In the genomic region with DNA sequence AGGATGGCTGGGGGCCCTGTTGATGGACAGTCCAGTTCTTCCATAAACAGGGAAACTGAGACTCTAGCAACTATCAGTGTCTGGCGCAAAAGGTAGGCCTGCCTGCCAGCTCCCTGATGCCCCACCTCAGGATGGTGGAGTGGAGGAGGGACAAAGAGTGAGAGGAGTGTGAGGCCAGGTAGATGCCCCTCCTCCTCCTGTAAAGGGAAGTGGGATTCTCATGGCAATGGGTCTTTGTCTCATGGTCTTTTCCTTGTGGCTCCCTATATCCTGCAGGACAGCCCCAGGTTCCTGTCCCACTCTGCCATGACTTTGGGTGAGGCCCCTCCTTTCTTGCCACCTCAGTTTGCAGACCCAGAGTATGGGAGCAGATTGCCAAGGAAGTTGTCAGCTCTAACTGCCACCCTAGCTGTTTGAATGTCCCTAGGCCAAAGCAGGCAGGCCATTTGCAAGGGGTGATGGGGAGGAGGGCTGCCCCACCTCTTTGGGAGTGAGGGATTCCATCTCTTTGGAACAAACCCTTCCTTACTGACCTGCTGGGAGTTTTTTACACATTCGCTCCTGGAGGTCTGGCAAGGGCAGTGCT, we compare ENCODE assay signal across 10 cellular contexts. TPM values are rescaled to one million over a fixed set of nuclear protein-coding genes. Genes with fewer than 3 reads are reported as not detected.
DNase-seq lines count a peak whose midpoint lies in the region; ATAC-seq and TF ChIP-seq lines count a peak whose summit lies in the region.
"Had no signal": no experiment of that assay in that cellular context is flagged by ENCODE, and none has a peak within 500 bp of the region (broad histone marks: within the 10 kb centered on the region; RNA-seq: fewer than 3 reads in every experiment).

No MANE protein-coding gene starts in this region.

- ATAC-seq in GM19023 (IDR thresholded peaks at IDR 0.05; ENCODE audit: unreplicated experiment) (peak; percentile 13), GM21786 (IDR thresholded peaks at IDR 0.05; ENCODE audit: unreplicated experiment) (peak; percentile 12)

- H3F3A ChIP-seq in PC-9 (ENCODE audit: insufficient read depth, low read depth) = no peaks in the 10 kb centered on the region

- intact Hi-C loops in PC-9 (cut with micrococcal nuclease; ENCODE audit: unreplicated experiment) = no loop called here

- peak overlapping the region; percentile 33 for H3K4me2 ChIP-seq in PC-9
- H3K4me2 ChIP-seq in osteoblast (ENCODE audit: insufficient read depth, low read length) = no peak overlapping the region
- H3K4me2 ChIP-seq: smooth muscle cell had no signal

- H3K79me2 ChIP-seq in PC-9 (ENCODE audit: low read depth) (no peaks in the 10 kb centered on the region), osteoblast (ENCODE audit: insufficient read depth, low read length) (no peaks in the 10 kb centered on the region)

- H3K4me1 ChIP-seq in PC-9 (replicated peaks; ENCODE audit: insufficient read depth) (peaks cover 22% of the 10 kb centered on the region), osteoblast (ENCODE audit: insufficient read depth, low read length) (peaks cover 21% of the 10 kb centered on the region)

- TF ChIP-seq CTCF in PC-9 (conservative IDR thresholded peaks at IDR 0.05) = no peak
- TF ChIP-seq CTCF in osteoblast (IDR thresholded peaks at IDR 0.05; ENCODE audit: extremely low read depth, low read depth, low read length) = no peak

- H3K27ac ChIP-seq in PC-9 (peak overlapping the region; percentile 67), osteoblast (ENCODE audit: low read depth, low read length) (no peak overlapping the region)

- H3K4me3 ChIP-seq in PC-9 (no peak overlapping the region), osteoblast (ENCODE audit: insufficient read depth, low read length) (no peak overlapping the region)
- H3K4me3 ChIP-seq: smooth muscle cell had no signal

- DNase-seq in PC-9 = no peak
- no peak for DNase-seq in osteoblast (ENCODE audit: insufficient read length, low spot score, missing footprints)
- no peak for DNase-seq in HEK293T (ENCODE audit: extremely low spot score)
- no peak for DNase-seq in NCI-H345 (lab: John Stamatoyannopoulos, UW)
- no peak for DNase-seq in mesenteric fat pad (ENCODE audit: low spot score)
- DNase-seq in LoVo (ENCODE audit: low spot score) = no peak
- DNase-seq: NCI-H146 had no signal

- H4K20me1 ChIP-seq in PC-9 (ENCODE audit: insufficient read depth) (no peaks in the 10 kb centered on the region), osteoblast (ENCODE audit: insufficient read depth, low read length) (no peaks in the 10 kb centered on the region)

- H2AFZ ChIP-seq in PC-9 = no peak overlapping the region
- peak overlapping the region; percentile 10 for H2AFZ ChIP-seq in osteoblast (ENCODE audit: low read length)

- H3K27me3 ChIP-seq in PC-9 (ENCODE audit: insufficient read depth, low read depth) (no peaks in the 10 kb centered on the region), osteoblast (ENCODE audit: insufficient read depth, low read length) (peaks cover 2% of the 10 kb centered on the region)

- POLR2A ChIA-PET in PC-9 (lab: Charles Lee; ENCODE audit: unreplicated experiment) (no interaction called here), HEK293T (lab: Yijun Ruan, JAX) (no interaction called here)

- CTCF ChIA-PET in PC-9 (lab: Charles Lee) = interaction anchor here (0.6 kb wide), 1 partner anchor 501 kb away, joined by 3 read pairs; no protein-coding TSS in a partner anchor
- CTCF ChIA-PET in HEK293T (lab: Yijun Ruan, JAX) = no interaction called here

- H3K9me3 ChIP-seq in PC-9 (ENCODE audit: insufficient read depth, low read depth) (no peaks in the 10 kb centered on the region), osteoblast (ENCODE audit: low read depth, low read length) (no peaks in the 10 kb centered on the region)

- no TSS peak for BruUV-seq in PC-9 (replicated peaks; lab: Mats Ljungman, UMichigan)

- H3K9me2 ChIP-seq in PC-9 (ENCODE audit: insufficient read depth) = no peaks in the 10 kb centered on the region

- no peaks in the 10 kb centered on the region for H3K36me3 ChIP-seq in PC-9 (ENCODE audit: low read depth)
- H3K36me3 ChIP-seq in osteoblast (ENCODE audit: insufficient read depth, low read length) = no peaks in the 10 kb centered on the region

TF ChIP-seq in HEK293T, 16 proteins besides CTCF, POLR2A, EP300 and RAD21:
- TF ChIP-seq FOXK2 (IDR thresholded peaks at IDR 0.05) (no peak), FOXM1 (IDR thresholded peaks at IDR 0.05; ENCODE audit: borderline replicate concordance) (no peak), TARDBP (IDR thresholded peaks at IDR 0.05) (no peak), ELF4 (IDR thresholded peaks at IDR 0.05) (no peak), L3MBTL2 (conservative IDR thresholded peaks at IDR 0.05) (no peak), ZNF384 (IDR thresholded peaks at IDR 0.05) (no peak), NFRKB (IDR thresholded peaks at IDR 0.05) (no peak)

RNA-seq across cellular contexts. Expression of gene DNAH1, which starts 2.8 kb away (rescaled TPM):
- total RNA-seq in PC-9 (2021) = 5.9 and 6.6 TPM in 2 replicates
- 8.0 and 8.7 TPM in 2 replicates for total RNA-seq in osteoblast
- 9.9 TPM for total RNA-seq in mesenteric fat pad

RNA-seq across cellular contexts. Expression of gene GLYCTK, which starts 25.7 kb away (rescaled TPM):
- total RNA-seq in PC-9 (2021) = 8.9 and 11.1 TPM in 2 replicates
- total RNA-seq in osteoblast = 13.8 and 15.0 TPM in 2 replicates
- 14.1 TPM for total RNA-seq in mesenteric fat pad

RNA-seq across cellular contexts. Expression of gene WDR82, which starts 34.8 kb away (rescaled TPM):
- total RNA-seq in PC-9 (2021) (34.2 and 44.5 TPM in 2 replicates), osteoblast (54.2 and 58.3 TPM in 2 replicates), mesenteric fat pad (52.7 TPM)
